ENCODE assay signal across 9 cellular contexts in the genomic region with DNA sequence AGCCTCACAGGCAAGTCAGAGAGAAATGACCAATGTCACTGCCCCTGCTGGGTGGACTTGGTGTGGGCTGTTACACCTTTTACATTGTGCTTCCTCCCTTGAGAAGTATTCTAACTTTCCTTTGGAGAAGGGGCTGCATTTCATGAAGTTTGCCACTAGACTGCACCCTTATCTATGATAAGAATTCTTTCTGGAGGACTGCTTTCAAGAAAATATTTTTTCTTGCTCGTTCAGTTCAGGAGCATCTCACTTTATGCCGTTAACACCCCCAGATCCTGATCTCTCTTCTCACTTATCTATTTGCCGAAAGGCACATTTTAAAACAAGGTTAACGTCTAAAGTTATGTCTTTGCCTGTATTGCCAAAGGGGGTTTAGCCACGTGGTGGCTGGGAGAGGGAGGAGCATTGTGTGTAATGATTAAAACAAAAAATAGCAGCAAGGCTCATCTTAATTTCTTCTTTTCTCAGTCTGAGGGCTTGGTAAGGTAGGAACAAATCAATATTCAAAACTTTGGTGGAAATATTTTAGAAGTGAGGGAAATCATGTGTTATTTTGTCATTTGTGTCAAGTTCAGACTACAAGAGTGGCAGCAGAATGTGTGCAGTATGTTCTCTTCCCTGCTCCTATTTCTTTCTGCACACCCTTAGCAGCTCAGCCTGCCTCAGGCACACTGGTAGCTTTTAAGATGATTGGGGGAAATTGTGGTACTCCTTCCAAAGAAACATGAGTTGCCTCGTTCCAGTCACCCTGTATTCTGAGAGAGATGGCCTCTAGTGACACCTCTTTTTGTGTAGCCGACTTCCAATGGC. TPM values are rescaled to one million over a fixed set of nuclear protein-coding genes. Genes with fewer than 3 reads are reported as not detected.
A peak's percentile ranks its signal among the peaks of the same experiment; 100 is the strongest.
DNase-seq lines count a peak whose midpoint lies in the region; ATAC-seq and TF ChIP-seq lines count a peak whose summit lies in the region.
"Had no signal": no experiment of that assay in that cellular context is flagged by ENCODE, and none has a peak within 500 bp of the region (broad histone marks: within the 10 kb centered on the region; RNA-seq: fewer than 3 reads in every experiment).

No MANE protein-coding gene starts in this region.

- intact Hi-C loops in prostate gland (cut with DNase I): loop anchor here (2.0 to 5.0 kb wide), 4 partner anchors 715 to 1060 kb away; no protein-coding TSS in a partner anchor

- no peak overlapping the region for H3K4me3 ChIP-seq in endocrine pancreas (ENCODE audit: control insufficient read depth, insufficient read depth, low read length)
- no peak overlapping the region for H3K4me3 ChIP-seq in prostate gland

- peak overlapping the region; percentile 20 for H3K9ac ChIP-seq in endocrine pancreas (ENCODE audit: control insufficient read depth, insufficient read depth, low read length)

- WGBS in prostate gland: 29% methylated on average over 7 of the region's 7 CpGs

- H3K4me1 ChIP-seq in endocrine pancreas (ENCODE audit: control insufficient read depth, insufficient read depth, low read length): peaks cover 13% of the 10 kb centered on the region
- peaks cover 6% of the 10 kb centered on the region for H3K4me1 ChIP-seq in prostate gland (replicated peaks)

- no peak for TF ChIP-seq POLR2A in prostate gland (IDR thresholded peaks at IDR 0.05)

- DNase-seq in NCI-H1436 (lab: John Stamatoyannopoulos, UW) (peak; percentile 33), NCI-H1436 treated with DMSO at 0.1 percent for 48 hours (lab: John Stamatoyannopoulos, UW) (no peak), NCI-H82 (lab: John Stamatoyannopoulos, UW) (peak; percentile 72), prostate gland (ENCODE audit: low spot score) (no peak)
- DNase-seq: CD4-positive, CD25-positive, alpha-beta regulatory T cell had no signal

- ATAC-seq in GM21529 (IDR thresholded peaks at IDR 0.05; ENCODE audit: unreplicated experiment) (no peak), GM21447 (IDR thresholded peaks at IDR 0.05; ENCODE audit: unreplicated experiment) (no peak), GM19324 (IDR thresholded peaks at IDR 0.05; ENCODE audit: low FRiP score, unreplicated experiment) (no peak)

- peak in 3 of 4 experiments; percentile 38 to 61 (median 56) for TF ChIP-seq CTCF in prostate gland (IDR thresholded peaks at IDR 0.05)

- H3K9me3 ChIP-seq in endocrine pancreas (ENCODE audit: control insufficient read depth, low read length): no peaks in the 10 kb centered on the region
- no peaks in the 10 kb centered on the region for H3K9me3 ChIP-seq in prostate gland

- H3K36me3 ChIP-seq in endocrine pancreas (ENCODE audit: control insufficient read depth, insufficient read depth, low read length) (no peaks in the 10 kb centered on the region), prostate gland (no peaks in the 10 kb centered on the region)

- H3K27me3 ChIP-seq in endocrine pancreas (ENCODE audit: control insufficient read depth, insufficient read depth, low read length) (no peaks in the 10 kb centered on the region), prostate gland (replicated peaks; ENCODE audit: insufficient read depth) (no peaks in the 10 kb centered on the region)

- no peak overlapping the region for H3K27ac ChIP-seq in prostate gland

RNA-seq across cellular contexts. Expression of gene IGFBP5, which starts 1.6 kb away (rescaled TPM):
- total RNA-seq in prostate gland: 100 to 1,000 TPM; 162 to 319 TPM

Comparison
In these comparisons a context has a peak if more than half of its experiments do, and no peak if none do; other contexts are left out.
1. DNase-seq: peak in NCI-H1436 (single experiment) and NCI-H82 (single experiment); none in NCI-H1436 treated with DMSO at 0.1 percent for 48 hours (single experiment) and prostate gland (single experiment).